8 cellular contexts compared by ENCODE assay signal in the genomic region with DNA sequence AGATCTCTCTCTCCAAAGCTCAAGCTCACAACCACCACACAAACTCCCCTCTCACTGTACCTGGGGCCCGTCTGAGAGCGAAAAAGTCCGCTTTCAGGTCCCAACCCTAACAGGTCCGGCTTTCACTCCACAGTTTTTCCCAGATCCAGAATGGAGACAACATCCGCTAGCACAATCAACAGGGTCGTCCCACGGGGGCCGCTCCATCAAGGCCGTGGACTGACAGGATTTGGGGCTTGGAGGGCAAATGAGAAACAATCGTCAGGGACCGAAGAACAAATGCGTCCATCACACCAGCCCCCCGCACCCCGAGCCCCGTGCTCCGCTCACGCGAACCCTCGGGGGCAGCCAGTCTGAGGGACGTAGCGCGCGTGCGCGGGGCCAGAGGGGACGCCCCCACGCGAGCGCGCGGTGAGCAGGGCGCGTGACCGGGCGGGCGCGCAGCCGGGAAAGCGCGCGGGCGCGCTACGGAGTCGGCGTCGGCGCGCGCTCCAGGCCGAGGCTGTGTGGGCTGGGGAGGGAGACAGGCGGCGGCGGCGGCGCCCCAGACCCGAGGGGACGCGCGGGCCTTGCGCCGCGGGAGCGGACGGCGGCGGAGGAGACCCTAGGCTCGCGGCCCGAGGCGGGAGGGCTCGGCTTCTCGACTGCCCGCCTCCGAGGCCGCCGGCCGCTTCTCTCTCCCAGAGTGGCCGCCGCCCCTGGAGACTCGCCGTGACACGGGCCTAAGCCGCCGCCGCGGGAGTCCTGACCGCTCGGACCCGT. TPM values are rescaled to one million over a fixed set of nuclear protein-coding genes. Genes with fewer than 3 reads are reported as not detected.
DNase-seq lines count a peak whose midpoint lies in the region; ATAC-seq and TF ChIP-seq lines count a peak whose summit lies in the region.

A gene (plus strand): TSS at position 470 of the 762 bp plus-strand sequence. CDS start 606 bp downstream, outside the sequence.

- peaks cover 3 to 37% of the 10 kb centered on the region in 2 donors for H3K4me1 ChIP-seq in left lung

- peak within 1 kb of the TSS; percentile 96 to 98 for H3K27ac ChIP-seq in left lung

- ATAC-seq in HG03159 (IDR thresholded peaks at IDR 0.05; ENCODE audit: unreplicated experiment) (peak; percentile 76), left lung (peak; percentile 91)

- in situ Hi-C loops in GM18951 (cut with MboI; ENCODE audit: low sequenced_read_pairs, unreplicated experiment): no loop called here

- DNase-seq in AG10803 (ENCODE audit: low read depth) (peak; percentile 80), NCI-H526 treated with DMSO at 0.1 percent for 48 hours (lab: John Stamatoyannopoulos, UW) (peak; percentile 57), dedifferentiated amniotic fluid mesenchymal stem cell (ENCODE audit: extremely low spot score) (peak; percentile 78), left lung (peak; percentile 86 to 96)
- DNase-seq in activated CD4-positive, alpha-beta T cell treated with anti-CD3 and anti-CD28 coated beads, Interleukin-2, amount 50 U/mL, for 1 hour: peak; percentile 78
- DNase-seq in stimulated activated CD4-positive, alpha-beta T cell treated with anti-CD3 and anti-CD28 coated beads, Interleukin-2, amount 100 ng/mL, for 4 hours (ENCODE audit: low read depth): peak; percentile 74

- H3K4me3 ChIP-seq in AG10803 (ENCODE audit: low read length) (peak within 1 kb of the TSS; percentile 95), left lung (peak within 1 kb of the TSS; percentile 64 to 81)

- H3K27me3 ChIP-seq in left lung: no peaks in the 10 kb centered on the region

- intact Hi-C loops in left lung (cut with DNase I): no loop called here

- no peaks in the 10 kb centered on the region for H3K36me3 ChIP-seq in left lung

- peak; percentile 85 for TF ChIP-seq POLR2A in GM18951 (IDR thresholded peaks at IDR 0.05; ENCODE audit: extremely low read depth, insufficient read depth, insufficient read length)

- TF ChIP-seq CTCF in AG10803 (conservative IDR thresholded peaks at IDR 0.05; ENCODE audit: low read length) (no peak), left lung (IDR thresholded peaks at IDR 0.05) (no peak)

- no peaks in the 10 kb centered on the region for H3K9me3 ChIP-seq in left lung

RNA-seq across cellular contexts. Expression of the gene that starts here (rescaled TPM):
- total RNA-seq in left lung: 10 to 100 TPM; 52.1 to 52.9 TPM

Comparison
In these comparisons a context has a peak if more than half of its experiments do, and no peak if none do; other contexts are left out.
1. Peak in every context shown above with its lines: DNase-seq, ATAC-seq, H3K4me3 ChIP-seq and H3K27ac ChIP-seq.